1 cellular context compared by ENCODE assay signal in the genomic region with DNA sequence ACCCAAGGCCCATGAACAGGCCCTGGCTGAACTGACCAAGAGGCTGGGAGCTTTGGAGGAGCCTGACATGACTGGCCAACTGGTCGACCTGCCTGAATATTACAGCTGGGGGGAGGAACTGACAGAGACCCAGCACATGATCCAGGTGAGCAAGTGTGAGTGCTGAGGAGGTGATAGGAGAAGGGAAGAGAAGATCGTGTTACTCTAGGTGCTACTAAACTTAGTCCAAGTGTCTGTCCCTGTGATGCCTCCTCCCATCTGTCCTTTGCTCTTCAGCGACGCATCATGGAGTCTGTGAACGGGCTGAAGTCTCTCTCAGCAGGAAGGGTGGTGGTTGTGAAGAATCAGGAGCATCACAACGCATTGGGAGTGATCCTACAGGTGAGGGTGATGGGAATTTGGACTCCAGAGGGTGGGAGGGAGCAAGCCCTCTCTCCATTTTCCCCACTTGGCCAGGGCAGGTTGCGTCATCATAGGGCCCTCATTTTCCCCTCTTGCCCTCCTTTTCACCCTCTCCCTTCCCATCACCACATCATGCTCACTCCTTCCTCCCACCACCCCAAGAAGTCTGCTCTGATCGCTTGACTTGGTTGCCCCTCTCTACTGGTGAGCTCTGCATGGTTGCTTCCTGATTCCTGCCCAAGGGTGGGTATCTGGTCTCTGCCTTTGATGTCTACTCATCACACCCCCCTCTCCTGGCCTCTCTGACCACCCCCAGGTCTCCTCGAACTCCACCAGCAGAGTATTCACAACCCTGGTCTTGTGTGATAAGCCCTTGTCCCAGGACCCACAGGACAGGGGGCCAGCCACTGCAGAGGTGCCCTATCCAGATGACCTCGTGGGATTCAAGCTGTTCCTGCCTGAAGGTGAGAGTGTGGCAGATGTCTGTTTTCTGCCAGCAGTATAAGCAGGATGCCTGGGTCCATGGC.
TF ChIP-seq lines count a peak whose summit lies in the region.

No MANE protein-coding gene starts in this region.

TF ChIP-seq in HEK293T, 16 proteins besides CTCF, POLR2A, EP300 and RAD21 (continued from another document):
- TF ChIP-seq, protein P1, sequence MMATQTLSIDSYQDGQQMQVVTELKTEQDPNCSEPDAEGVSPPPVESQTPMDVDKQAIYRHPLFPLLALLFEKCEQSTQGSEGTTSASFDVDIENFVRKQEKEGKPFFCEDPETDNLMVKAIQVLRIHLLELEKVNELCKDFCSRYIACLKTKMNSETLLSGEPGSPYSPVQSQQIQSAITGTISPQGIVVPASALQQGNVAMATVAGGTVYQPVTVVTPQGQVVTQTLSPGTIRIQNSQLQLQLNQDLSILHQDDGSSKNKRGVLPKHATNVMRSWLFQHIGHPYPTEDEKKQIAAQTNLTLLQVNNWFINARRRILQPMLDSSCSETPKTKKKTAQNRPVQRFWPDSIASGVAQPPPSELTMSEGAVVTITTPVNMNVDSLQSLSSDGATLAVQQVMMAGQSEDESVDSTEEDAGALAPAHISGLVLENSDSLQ (IDR thresholded peaks at IDR 0.05) = no peak
- TF ChIP-seq TARDBP (IDR thresholded peaks at IDR 0.05) (no peak), ARNT (IDR thresholded peaks at IDR 0.05) (no peak), SP1 (IDR thresholded peaks at IDR 0.05) (no peak)
